In genomic region chr1:2577565-2578075, GRCh38 we compare ENCODE assay signal across 10 cellular contexts. TPM values are rescaled to one million over a fixed set of nuclear protein-coding genes. Genes with fewer than 3 reads are reported as not detected.
A peak's percentile ranks its signal among the peaks of the same experiment; 100 is the strongest.
DNase-seq lines count a peak whose midpoint lies in the region; ATAC-seq and TF ChIP-seq lines count a peak whose summit lies in the region.
"Not testable (repeated sequence)": the region's sequence is repeated elsewhere in the genome, so short reads cannot be mapped to it uniquely, and the experiment has no call there.
"Had no signal": no experiment of that assay in that cellular context is flagged by ENCODE, and none has a peak within 500 bp of the region (broad histone marks: within the 10 kb centered on the region; RNA-seq: fewer than 3 reads in every experiment).

No MANE protein-coding gene starts in this region.

- H3K4me3 ChIP-seq in right atrium auricular region, result peak overlapping the region in 1 of 2 donors; percentile 17
- not testable (repeated sequence) for H3K4me3 ChIP-seq in sigmoid colon
- peak overlapping the region in 3 of 4 donors; percentile 18 to 40 (median 35) for H3K4me3 ChIP-seq in upper lobe of left lung

- H3K9me3 Mint-ChIP-seq in activated naive CD8-positive, alpha-beta T cell (ENCODE audit: low read depth), result not testable (repeated sequence)

- not testable (repeated sequence) for H3K27me3 Mint-ChIP-seq in activated naive CD8-positive, alpha-beta T cell

- H3K9me3 ChIP-seq in right atrium auricular region, sigmoid colon, upper lobe of left lung: not testable (repeated sequence)

- H3K4me1 ChIP-seq in right atrium auricular region, result peaks cover 0 to 18% of the 10 kb centered on the region in 2 donors
- H3K4me1 ChIP-seq in sigmoid colon, result not testable (repeated sequence)
- peaks cover 30 to 40% (median 36%) of the 10 kb centered on the region in 4 donors for H3K4me1 ChIP-seq in upper lobe of left lung

- ATAC-seq in GM18520 (IDR thresholded peaks at IDR 0.05; ENCODE audit: unreplicated experiment) (peak; percentile 28), GM21576 (IDR thresholded peaks at IDR 0.05; ENCODE audit: unreplicated experiment) (peak; percentile 36), HG03159 (IDR thresholded peaks at IDR 0.05; ENCODE audit: unreplicated experiment) (peak; percentile 39)
- peak; percentile 48 to 62 for ATAC-seq in activated CD4-positive, CD25-positive, alpha-beta regulatory T cell treated with anti-CD3 and anti-CD28 coated beads, Interleukin-2, amount 50 U/mL, for 24 hours
- not testable (repeated sequence) for ATAC-seq in upper lobe of left lung (ENCODE audit: low FRiP score in 2 of 2)

- not testable (repeated sequence) for H3K36me3 Mint-ChIP-seq in activated naive CD8-positive, alpha-beta T cell

- H3K27ac Mint-ChIP-seq in activated naive CD8-positive, alpha-beta T cell, result peak overlapping the region; percentile 96

- intact Hi-C loops in sigmoid colon (cut with DNase I), result not testable (repeated sequence)

- not testable (repeated sequence) for TF ChIP-seq POLR2A in sigmoid colon (IDR thresholded peaks at IDR 0.05); upper lobe of left lung (IDR thresholded peaks at IDR 0.05)

- peaks cover 45% of the 10 kb centered on the region for H3K4me1 Mint-ChIP-seq in activated naive CD8-positive, alpha-beta T cell (ENCODE audit: low read depth)

- 11 to 42% methylated on average over 20 to 21 of the region's 23 CpGs for WGBS in sigmoid colon, 2 donors
- WGBS in upper lobe of left lung, 2 donors, result 52 to 91% methylated on average over 3 to 10 of the region's 23 CpGs

- H3K27me3 ChIP-seq in right atrium auricular region, upper lobe of left lung: not testable (repeated sequence)
- peaks cover 10 to 51% (median 22%) of the 10 kb centered on the region in 3 donors for H3K27me3 ChIP-seq in sigmoid colon

- not testable (repeated sequence) for DNase-seq in right atrium auricular region (ENCODE audit: low spot score); sigmoid colon; upper lobe of left lung

- not testable (repeated sequence) for TF ChIP-seq CTCF in right atrium auricular region (IDR thresholded peaks at IDR 0.05); sigmoid colon (IDR thresholded peaks at IDR 0.05); upper lobe of left lung (IDR thresholded peaks at IDR 0.05)

- not testable (repeated sequence) for TF ChIP-seq EP300 in sigmoid colon (IDR thresholded peaks at IDR 0.05); upper lobe of left lung (IDR thresholded peaks at IDR 0.05)

- not testable (repeated sequence) for H3K36me3 ChIP-seq in right atrium auricular region, sigmoid colon, upper lobe of left lung

- peak overlapping the region; percentile 63 for H3K4me3 Mint-ChIP-seq in activated naive CD8-positive, alpha-beta T cell

- H3K27ac ChIP-seq in right atrium auricular region, result peak overlapping the region; percentile 49 to 77
- peak overlapping the region; percentile 57 to 66 (median 61) for H3K27ac ChIP-seq in sigmoid colon
- H3K27ac ChIP-seq in upper lobe of left lung, result peak overlapping the region; percentile 88 to 91 (median 90)

RNA-seq across cellular contexts. Expression of gene PRXL2B, which starts 9.0 kb away (rescaled TPM):
- total RNA-seq in right atrium auricular region (1 to 10 TPM; 6.4 to 6.8 TPM), sigmoid colon (10 to 100 TPM in 3 of 4 donors, 1 to 10 TPM in 1; 8.6 to 18.2 (median 15.3) TPM), upper lobe of left lung (10 to 100 TPM; 10.5 to 34.2 (median 22.0) TPM)
- 10 to 100 TPM; 28.2 to 53.2 (median 42.1) TPM for polyA plus RNA-seq in sigmoid colon

RNA-seq across cellular contexts. Expression of gene TNFRSF14, which starts 21.4 kb away (rescaled TPM):
- 10 to 100 TPM in 1 of 2 donors, 1 to 10 TPM in 1; 9.2 to 14.5 TPM for total RNA-seq in right atrium auricular region
- total RNA-seq in sigmoid colon, result 10 to 100 TPM; 37.5 to 73.4 (median 60.4) TPM
- polyA plus RNA-seq in sigmoid colon, result 100 to 1,000 TPM in 1 of 3 donors, 10 to 100 TPM in 2; 53.5 to 185 (median 64.7) TPM
- 100 to 1,000 TPM in 4 of 6 donors, 10 to 100 TPM in 2; 61.1 to 641 (median 147) TPM for total RNA-seq in upper lobe of left lung

RNA-seq across cellular contexts. Expression of gene HES5, which starts 47.6 kb away (rescaled TPM):
- total RNA-seq in right atrium auricular region, result not detected
- total RNA-seq in sigmoid colon, result under 1 TPM in 1 of 4 donors, not detected in 3; 0.36 TPM
- 1 to 10 TPM in 1 of 3 donors, under 1 TPM in 1, not detected in 1; 0.61 to 1.2 TPM for polyA plus RNA-seq in sigmoid colon
- 1 to 10 TPM in 2 of 6 donors, under 1 TPM in 2, not detected in 2; 0.31 to 1.6 (median 0.92) TPM for total RNA-seq in upper lobe of left lung
- total RNA-seq: astrocyte, RPMI7951 had no signal

RNA-seq across cellular contexts. Expression of gene PANK4, which starts 51.2 kb away (rescaled TPM):
- total RNA-seq in right atrium auricular region (10 to 100 TPM; 27.0 to 41.5 TPM), sigmoid colon (10 to 100 TPM; 23.6 to 37.7 (median 27.9) TPM), upper lobe of left lung (100 to 1,000 TPM in 1 of 6 donors, 10 to 100 TPM in 5; 20.7 to 123 (median 36.9) TPM)
- polyA plus RNA-seq in sigmoid colon, result 10 to 100 TPM; 11.4 to 25.4 (median 13.4) TPM

RNA-seq across cellular contexts. Expression of gene MMEL1, which starts 55.2 kb away (rescaled TPM):
- not detected for total RNA-seq in right atrium auricular region
- 1 to 10 TPM in 2 of 4 donors, under 1 TPM in 1, not detected in 1; 0.66 to 3.4 (median 2.9) TPM for total RNA-seq in sigmoid colon
- polyA plus RNA-seq in sigmoid colon, result 10 to 100 TPM in 2 of 3 donors, 1 to 10 TPM in 1; 5.0 to 37.2 (median 14.8) TPM
- 1 to 10 TPM in 4 of 6 donors, not detected in 2; 2.9 to 5.5 (median 5.1) TPM for total RNA-seq in upper lobe of left lung
- total RNA-seq: astrocyte had no signal
